8 cellular contexts compared by ENCODE assay signal in genomic region chr2:71023553-71024243, GRCh38. TPM values are rescaled to one million over a fixed set of nuclear protein-coding genes. Genes with fewer than 3 reads are reported as not detected.
A peak's percentile ranks its signal among the peaks of the same experiment; 100 is the strongest.
DNase-seq lines count a peak whose midpoint lies in the region; FAIRE-seq and TF ChIP-seq lines count a peak whose summit lies in the region.
"Not testable (repeated sequence)": the region's sequence is repeated elsewhere in the genome, so short reads cannot be mapped to it uniquely, and the experiment has no call there.

No MANE protein-coding gene starts in this region.

- not testable (repeated sequence) for H3K9me3 ChIP-seq in esophagus (ENCODE audit: control insufficient read depth in 2 of 2, insufficient read depth in 1 of 2, low read depth in 1 of 2, low read length in 1 of 2); small intestine (ENCODE audit: control insufficient read depth, low read depth)

- not testable (repeated sequence) for H3K9me3 Mint-ChIP-seq in activated CD4-positive, alpha-beta memory T cell treated with anti-CD3 and anti-CD28 coated beads for 36 hours

- H3K4me1 ChIP-seq in esophagus (ENCODE audit: control insufficient read depth in 2 of 2, insufficient read depth in 2 of 2, low read length in 1 of 2); small intestine (ENCODE audit: control insufficient read depth in 2 of 2, insufficient read depth in 1 of 2, low read depth in 1 of 2, low read length in 1 of 2): not testable (repeated sequence)

- H3K4me1 Mint-ChIP-seq in activated CD4-positive, alpha-beta memory T cell treated with anti-CD3 and anti-CD28 coated beads for 36 hours (ENCODE audit: low read depth) = peaks cover 13% of the 10 kb centered on the region

- intact Hi-C loops in activated CD4-positive, alpha-beta memory T cell treated with anti-CD3 and anti-CD28 coated beads for 36 hours (cut with micrococcal nuclease) = loop anchor here (1.0 to 10.0 kb wide), 4 partner anchors 47 to 491 kb away; partner anchors contain the start of gene PAIP2B

- 33 to 37% methylated on average over 15 of the region's 15 CpGs for WGBS in esophagus, 2 donors
- 15 to 48% (median 25%) methylated on average over 15 of the region's 15 CpGs for WGBS in small intestine, 3 donors

- peak overlapping the region; percentile 61 for H3K27ac Mint-ChIP-seq in activated CD4-positive, alpha-beta memory T cell treated with anti-CD3 and anti-CD28 coated beads for 36 hours

- POLR2A ChIA-PET in RWPE1 (lab: Yijun Ruan, JAX; ENCODE audit: low non-redundant PET); activated CD4-positive, alpha-beta memory T cell treated with anti-CD3 and anti-CD28 coated beads for 36 hours (lab: Charles Lee): not testable (repeated sequence)

- not testable (repeated sequence) for H3K36me3 ChIP-seq in esophagus (ENCODE audit: control insufficient read depth in 2 of 2, insufficient read depth in 2 of 2, low read length in 1 of 2); small intestine (ENCODE audit: control insufficient read depth in 2 of 2, insufficient read depth in 2 of 2, low read length in 2 of 2)

- not testable (repeated sequence) for FAIRE-seq in small intestine (lab: Jason Lieb, UNC)

- CTCF ChIA-PET in RWPE1 (lab: Yijun Ruan, JAX) = interaction anchor here (0.6 to 0.9 kb wide), 5 partner anchors 26 to 1844 kb away, joined by 3 to 4 read pairs (median 3); no protein-coding TSS in a partner anchor
- CTCF ChIA-PET in activated CD4-positive, alpha-beta memory T cell treated with anti-CD3 and anti-CD28 coated beads for 36 hours (lab: Charles Lee) = interaction anchor here (1.0 to 1.7 kb wide), 5 partner anchors 23 to 308 kb away, joined by 3 to 6 read pairs (median 4); partner anchors contain the start of gene ZNF638

- H3K27ac ChIP-seq in RWPE1; small intestine (ENCODE audit: low read depth in 1 of 2, low read length in 1 of 2): not testable (repeated sequence)
- H3K27ac ChIP-seq in esophagus (ENCODE audit: low read depth in 2 of 2, low read length in 1 of 2) = peak overlapping the region; percentile 34 to 60

- not testable (repeated sequence) for H3K36me3 Mint-ChIP-seq in activated CD4-positive, alpha-beta memory T cell treated with anti-CD3 and anti-CD28 coated beads for 36 hours

- H3K27me3 Mint-ChIP-seq in activated CD4-positive, alpha-beta memory T cell treated with anti-CD3 and anti-CD28 coated beads for 36 hours = not testable (repeated sequence)

- H3K4me3 Mint-ChIP-seq in activated CD4-positive, alpha-beta memory T cell treated with anti-CD3 and anti-CD28 coated beads for 36 hours = not testable (repeated sequence)

- not testable (repeated sequence) for H3K4me3 ChIP-seq in AG09309 (ENCODE audit: control insufficient read depth, low read depth, low read length); small intestine (ENCODE audit: low read depth in 1 of 2, low read length in 2 of 2)
- H3K4me3 ChIP-seq in esophagus (ENCODE audit: low read depth in 1 of 2, low read length in 2 of 2) = peak overlapping the region in 1 of 2 donors; percentile 11

- not testable (repeated sequence) for H3K27me3 ChIP-seq in esophagus (ENCODE audit: control insufficient read depth in 1 of 2, insufficient read depth in 2 of 2, low read length in 2 of 2); small intestine (ENCODE audit: control insufficient read depth in 2 of 2, insufficient read depth in 2 of 2, low read length in 2 of 2)

- TF ChIP-seq CTCF in AG09309 (IDR thresholded peaks at IDR 0.05; ENCODE audit: control insufficient read depth, insufficient read depth, low read depth, low read length, missing control alignments) = peak; percentile 2
- TF ChIP-seq CTCF in GM20000 (IDR thresholded peaks at IDR 0.05; ENCODE audit: extremely low read depth, missing control alignments) = peak; percentile 22
- TF ChIP-seq CTCF in RWPE1 (conservative IDR thresholded peaks at IDR 0.05; ENCODE audit: low read depth) = peak; percentile 26

- DNase-seq in AG09309 (ENCODE audit: low read depth) = not testable (repeated sequence)
- DNase-seq in GM20000 (ENCODE audit: low spot score) (peak; percentile 11), RWPE1 (ENCODE audit: low spot score) (peak; percentile 14), small intestine (peak; percentile 52)
- DNase-seq in activated CD4-positive, alpha-beta memory T cell treated with anti-CD3 and anti-CD28 coated beads for 36 hours = peak; percentile 87
- peak; percentile 77 for DNase-seq in activated naive CD4-positive, alpha-beta T cell treated with Interleukin-2 at 50 U/mL for 16 hours
- DNase-seq in stimulated activated CD8-positive, alpha-beta memory T cell treated with anti-CD3 and anti-CD28 coated beads, Interleukin-2, amount 100 ng/mL, for 48 hours (ENCODE audit: low read depth in 2 of 2) = peak; percentile 20 to 48

RNA-seq across cellular contexts. Expression of gene TEX261, which starts 29.0 kb away (rescaled TPM):
- 10 to 100 TPM; 29.0 to 29.9 TPM for total RNA-seq in activated CD4-positive, alpha-beta memory T cell treated with anti-CD3 and anti-CD28 coated beads for 36 hours
- polyA plus RNA-seq in esophagus (10 to 100 TPM; 17.5 to 23.9 TPM), small intestine (10 to 100 TPM in 2 of 3 donors, 1 to 10 TPM in 1; 9.8 to 49.8 (median 14.3) TPM)

RNA-seq across cellular contexts. Expression of gene NAGK, which starts 44.8 kb away (rescaled TPM):
- 10 to 100 TPM; 47.5 to 54.7 TPM for total RNA-seq in activated CD4-positive, alpha-beta memory T cell treated with anti-CD3 and anti-CD28 coated beads for 36 hours
- polyA plus RNA-seq in esophagus (100 to 1,000 TPM; 356 to 374 TPM), small intestine (10 to 100 TPM; 54.8 to 81.0 (median 78.6) TPM)

RNA-seq across cellular contexts. Expression of gene ANKRD53, which starts 45.3 kb away (rescaled TPM):
- total RNA-seq in activated CD4-positive, alpha-beta memory T cell treated with anti-CD3 and anti-CD28 coated beads for 36 hours = not detected
- polyA plus RNA-seq in esophagus = 1 to 10 TPM in 1 of 2 donors, under 1 TPM in 1; 0.35 to 1.0 TPM
- 1 to 10 TPM; 2.1 to 2.4 (median 2.2) TPM for polyA plus RNA-seq in small intestine

Comparison
In these comparisons a context has a peak if more than half of its experiments do, and no peak if none do; other contexts are left out.
1. RNA of gene NAGK, which starts 44.8 kb away (polyA plus RNA-seq): 356 to 374 TPM in esophagus; 54.8 to 81.0 TPM in small intestine; every median in the first group is over 4 times any median in the second.
2. Peak in every context shown above with its lines, with median percentiles within 50 percentile points of each other: CTCF ChIP-seq.